In genomic region chr2:216796096-216796840, GRCh38 we compare ENCODE assay signal across 20 cellular contexts.
DNase-seq lines count a peak whose midpoint lies in the region; ATAC-seq, FAIRE-seq and TF ChIP-seq lines count a peak whose summit lies in the region.
"Had no signal": no experiment of that assay in that cellular context is flagged by ENCODE, and none has a peak within 500 bp of the region (broad histone marks: within the 10 kb centered on the region; RNA-seq: fewer than 3 reads in every experiment).

No MANE protein-coding gene starts in this region.

- TF ChIP-seq POLR2A in HepG2 (IDR thresholded peaks at IDR 0.05; ENCODE audit: insufficient read depth in 1 of 2, low read depth in 2 of 2, low read length in 2 of 2): no peak
- no peak for TF ChIP-seq POLR2A in right lobe of liver (IDR thresholded peaks at IDR 0.05)
- TF ChIP-seq POLR2A in vagina (IDR thresholded peaks at IDR 0.05): no peak

- no peak overlapping the region for H2AFZ ChIP-seq in HepG2 (ENCODE audit: low read length)

- 47% methylated on average over 10 of the region's 10 CpGs for WGBS in HepG2 (ENCODE audit: low lambda C conversion rate)
- WGBS in right lobe of liver (ENCODE audit: insufficient coverage, low coverage, low lambda C conversion rate, missing lambda C conversion rate): 84% methylated on average over 10 of the region's 10 CpGs

- peak overlapping the region in 4 of 5 experiments; percentile 14 to 67 (median 44) for H3K27ac Mint-ChIP-seq in brain
- no peak overlapping the region for H3K27ac Mint-ChIP-seq in naive thymus-derived CD8-positive, alpha-beta T cell
- H3K27ac Mint-ChIP-seq: CD4-positive, alpha-beta memory T cell had no signal

- CTCF ChIA-PET in HepG2 (lab: Yijun Ruan, JAX; ENCODE audit: low intra/inter-chr PET ratio, low total read pairs): no interaction called here

- FAIRE-seq in HepG2 (lab: Jason Lieb, UNC): no peak
- FAIRE-seq in islet of Langerhans (lab: Jason Lieb, UNC): peak; percentile 90
- FAIRE-seq: D721Med had no signal

- H3K4me2 ChIP-seq in HepG2 (ENCODE audit: low read depth, low read length): no peak overlapping the region
- H3K4me2 ChIP-seq: KMS-11 had no signal

- ATAC-seq in HepG2 (no peak), right lobe of liver (no peak), HG03025 (IDR thresholded peaks at IDR 0.05; ENCODE audit: low FRiP score, unreplicated experiment) (no peak)
- no peak for ATAC-seq in naive thymus-derived CD8-positive, alpha-beta T cell

- no peak overlapping the region for H3K9ac ChIP-seq in HepG2 (ENCODE audit: insufficient read depth, low read depth, low read length)
- H3K9ac ChIP-seq: KMS-11 had no signal

- TF ChIP-seq RAD21 in HepG2 (CRISPR knock-in tag; IDR thresholded peaks at IDR 0.05): no peak

- peaks cover 55% of the 10 kb centered on the region for H3K4me1 Mint-ChIP-seq in brain
- no peaks in the 10 kb centered on the region for H3K4me1 Mint-ChIP-seq in naive thymus-derived CD8-positive, alpha-beta T cell
- H3K4me1 Mint-ChIP-seq: CD4-positive, alpha-beta memory T cell had no signal

- intact Hi-C loops in HepG2 (cut with micrococcal nuclease; ENCODE audit: unreplicated experiment): no loop called here
- intact Hi-C loops in right lobe of liver (cut with DNase I): no loop called here
- intact Hi-C loops in vagina (cut with DNase I): no loop called here

- peaks cover 3% of the 10 kb centered on the region for H3K27me3 Mint-ChIP-seq in brain
- peaks cover 0 to 10% (median 0%) of the 10 kb centered on the region in 5 donors for H3K27me3 Mint-ChIP-seq in naive thymus-derived CD8-positive, alpha-beta T cell

- DNase-seq in HepG2 (ENCODE audit: low spot score): no peak
- DNase-seq in right lobe of liver: no peak
- DNase-seq in vagina (ENCODE audit: extremely low spot score in 2 of 2): no peak
- no peak for DNase-seq in naive thymus-derived CD8-positive, alpha-beta T cell
- no peak for DNase-seq in activated naive CD4-positive, alpha-beta T cell (lab: John Stamatoyannopoulos, UW)
- DNase-seq: AML-193; CD4-positive, alpha-beta memory T cell; GF-D8; GOT3; NCI-H1092 treated with DMSO at 0.1 percent for 48 hours; NCI-H1694 treated with DMSO at 0.1 percent for 48 hours; NCI-H446; NCI-H748 treated with DMSO at 0.1 percent for 48 hours; SJCRH30 had no signal

- in situ Hi-C loops in HepG2 (cut with HindIII; ENCODE audit: extremely low pct_ligation_motif_present, low pct_unique_long_range_greater_than_20kb): no loop called here

- no peak overlapping the region for H3K4me3 Mint-ChIP-seq in brain
- H3K4me3 Mint-ChIP-seq in naive thymus-derived CD8-positive, alpha-beta T cell: no peak overlapping the region
- H3K4me3 Mint-ChIP-seq: CD4-positive, alpha-beta memory T cell had no signal

- H3K36me3 Mint-ChIP-seq in brain: no peaks in the 10 kb centered on the region
- no peaks in the 10 kb centered on the region for H3K36me3 Mint-ChIP-seq in naive thymus-derived CD8-positive, alpha-beta T cell
- H3K36me3 Mint-ChIP-seq: CD4-positive, alpha-beta memory T cell had no signal

- TF ChIP-seq CTCF in HepG2 (CRISPR knock-in tag; IDR thresholded peaks at IDR 0.05): no peak
- TF ChIP-seq CTCF in right lobe of liver (IDR thresholded peaks at IDR 0.05): no peak
- no peak for TF ChIP-seq CTCF in brain (conservative IDR thresholded peaks at IDR 0.05)
- TF ChIP-seq CTCF in vagina (IDR thresholded peaks at IDR 0.05): no peak

- H3K4me3 ChIP-seq in HepG2 (replicated peaks in 1 of 3; ENCODE audit: insufficient read depth in 1 of 3, low read depth in 2 of 3, low read length in 3 of 3) (no peak overlapping the region), right lobe of liver (no peak overlapping the region), vagina (no peak overlapping the region)
- H3K4me3 ChIP-seq: SJCRH30 had no signal

- TF ChIP-seq EP300 in HepG2 (IDR thresholded peaks at IDR 0.05; ENCODE audit: low read depth in 2 of 2, low read length in 2 of 2): no peak
- no peak for TF ChIP-seq EP300 in HepG2 (CRISPR knock-in tag; IDR thresholded peaks at IDR 0.05; ENCODE audit: borderline replicate concordance)

- H3K36me3 ChIP-seq in HepG2 (replicated peaks in 1 of 2; ENCODE audit: control insufficient read depth in 1 of 2, insufficient read depth in 2 of 2, low read length in 2 of 2): no peaks in the 10 kb centered on the region
- no peaks in the 10 kb centered on the region for H3K36me3 ChIP-seq in right lobe of liver
- no peaks in the 10 kb centered on the region for H3K36me3 ChIP-seq in vagina
- H3K36me3 ChIP-seq: SJCRH30 had no signal

- H3K27me3 ChIP-seq in HepG2 (ENCODE audit: control insufficient read depth in 1 of 2, insufficient read depth in 2 of 2, low read length in 2 of 2) (no peaks in the 10 kb centered on the region; a peak in 1 of 5 replicates), right lobe of liver (no peaks in the 10 kb centered on the region), vagina (no peaks in the 10 kb centered on the region)
- H3K27me3 ChIP-seq: SJCRH30 had no signal

- H3K9me3 ChIP-seq in HepG2 (ENCODE audit: low read length): no peaks in the 10 kb centered on the region
- H3K9me3 ChIP-seq in right lobe of liver: no peaks in the 10 kb centered on the region
- H3K9me3 ChIP-seq in vagina: no peaks in the 10 kb centered on the region
- H3K9me3 ChIP-seq: SJCRH30 had no signal

- H3K4me1 ChIP-seq in HepG2 (ENCODE audit: insufficient read depth, low read length): no peaks in the 10 kb centered on the region
- H3K4me1 ChIP-seq in right lobe of liver: no peaks in the 10 kb centered on the region
- peaks cover 35% of the 10 kb centered on the region for H3K4me1 ChIP-seq in vagina

- no peaks in the 10 kb centered on the region for H3K79me2 ChIP-seq in HepG2 (ENCODE audit: insufficient read depth, low read length)

- POLR2A ChIA-PET in HepG2 (lab: Yijun Ruan, JAX): no interaction called here
- POLR2A ChIA-PET in naive thymus-derived CD8-positive, alpha-beta T cell (lab: Charles Lee): no interaction called here

- no peak overlapping the region for H3K27ac ChIP-seq in HepG2 (ENCODE audit: extremely low read length, insufficient read depth, low read length)
- H3K27ac ChIP-seq in right lobe of liver: no peak overlapping the region
- H3K27ac ChIP-seq in vagina: peak overlapping the region; percentile 53
- H3K27ac ChIP-seq: HL-60, KMS-11, SJCRH30 had no signal

- H3K9me3 Mint-ChIP-seq in brain: peaks cover 2 to 7% (median 5%) of the 10 kb centered on the region in 5 experiments
- H3K9me3 Mint-ChIP-seq in naive thymus-derived CD8-positive, alpha-beta T cell: no peaks in the 10 kb centered on the region

- BruUV-seq in HepG2 (replicated peaks; lab: Mats Ljungman, UMichigan): no TSS peak

- H4K20me1 ChIP-seq in HepG2 (ENCODE audit: insufficient read depth, low read length): no peaks in the 10 kb centered on the region

TF ChIP-seq in HepG2, 621 proteins besides CTCF, POLR2A, EP300 and RAD21 (continues in another document):
- TF ChIP-seq, protein P1, sequence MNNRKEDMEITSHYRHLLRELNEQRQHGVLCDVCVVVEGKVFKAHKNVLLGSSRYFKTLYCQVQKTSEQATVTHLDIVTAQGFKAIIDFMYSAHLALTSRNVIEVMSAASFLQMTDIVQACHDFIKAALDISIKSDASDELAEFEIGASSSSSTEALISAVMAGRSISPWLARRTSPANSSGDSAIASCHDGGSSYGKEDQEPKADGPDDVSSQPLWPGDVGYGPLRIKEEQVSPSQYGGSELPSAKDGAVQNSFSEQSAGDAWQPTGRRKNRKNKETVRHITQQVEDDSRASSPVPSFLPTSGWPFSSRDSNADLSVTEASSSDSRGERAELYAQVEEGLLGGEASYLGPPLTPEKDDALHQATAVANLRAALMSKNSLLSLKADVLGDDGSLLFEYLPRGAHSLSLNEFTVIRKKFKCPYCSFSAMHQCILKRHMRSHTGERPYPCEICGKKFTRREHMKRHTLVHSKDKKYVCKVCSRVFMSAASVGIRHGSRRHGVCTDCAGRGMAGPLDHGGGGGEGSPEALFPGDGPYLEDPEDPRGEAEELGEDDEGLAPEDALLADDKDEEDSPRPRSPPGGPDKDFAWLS (CRISPR knock-in tag; IDR thresholded peaks at IDR 0.05; ENCODE audit: borderline replicate concordance): no peak
- TF ChIP-seq SATB2 (CRISPR knock-in tag; IDR thresholded peaks at IDR 0.05) (no peak), ATF7 (IDR thresholded peaks at IDR 0.05) (peak; percentile 27), ATF7 (CRISPR knock-in tag; IDR thresholded peaks at IDR 0.05) (no peak), ZMYM3 (CRISPR knock-in tag; IDR thresholded peaks at IDR 0.05) (no peak), ZNF510 (CRISPR knock-in tag; IDR thresholded peaks at IDR 0.05; ENCODE audit: low read depth) (no peak)
- TF ChIP-seq, protein P2, sequence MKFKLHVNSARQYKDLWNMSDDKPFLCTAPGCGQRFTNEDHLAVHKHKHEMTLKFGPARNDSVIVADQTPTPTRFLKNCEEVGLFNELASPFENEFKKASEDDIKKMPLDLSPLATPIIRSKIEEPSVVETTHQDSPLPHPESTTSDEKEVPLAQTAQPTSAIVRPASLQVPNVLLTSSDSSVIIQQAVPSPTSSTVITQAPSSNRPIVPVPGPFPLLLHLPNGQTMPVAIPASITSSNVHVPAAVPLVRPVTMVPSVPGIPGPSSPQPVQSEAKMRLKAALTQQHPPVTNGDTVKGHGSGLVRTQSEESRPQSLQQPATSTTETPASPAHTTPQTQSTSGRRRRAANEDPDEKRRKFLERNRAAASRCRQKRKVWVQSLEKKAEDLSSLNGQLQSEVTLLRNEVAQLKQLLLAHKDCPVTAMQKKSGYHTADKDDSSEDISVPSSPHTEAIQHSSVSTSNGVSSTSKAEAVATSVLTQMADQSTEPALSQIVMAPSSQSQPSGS (CRISPR knock-in tag; IDR thresholded peaks at IDR 0.05): no peak
- TF ChIP-seq, protein P3, sequence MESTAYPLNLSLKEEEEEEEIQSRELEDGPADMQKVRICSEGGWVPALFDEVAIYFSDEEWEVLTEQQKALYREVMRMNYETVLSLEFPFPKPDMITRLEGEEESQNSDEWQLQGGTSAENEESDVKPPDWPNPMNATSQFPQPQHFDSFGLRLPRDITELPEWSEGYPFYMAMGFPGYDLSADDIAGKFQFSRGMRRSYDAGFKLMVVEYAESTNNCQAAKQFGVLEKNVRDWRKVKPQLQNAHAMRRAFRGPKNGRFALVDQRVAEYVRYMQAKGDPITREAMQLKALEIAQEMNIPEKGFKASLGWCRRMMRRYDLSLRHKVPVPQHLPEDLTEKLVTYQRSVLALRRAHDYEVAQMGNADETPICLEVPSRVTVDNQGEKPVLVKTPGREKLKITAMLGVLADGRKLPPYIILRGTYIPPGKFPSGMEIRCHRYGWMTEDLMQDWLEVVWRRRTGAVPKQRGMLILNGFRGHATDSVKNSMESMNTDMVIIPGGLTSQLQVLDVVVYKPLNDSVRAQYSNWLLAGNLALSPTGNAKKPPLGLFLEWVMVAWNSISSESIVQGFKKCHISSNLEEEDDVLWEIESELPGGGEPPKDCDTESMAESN (CRISPR knock-in tag; conservative IDR thresholded peaks at IDR 0.05): no peak

Comparison
In these comparisons a context has a peak if more than half of its experiments do, and no peak if none do; other contexts are left out.
1. H3K27ac Mint-ChIP-seq: peak in brain (4 of 5); none in naive thymus-derived CD8-positive, alpha-beta T cell (0 of 10).